In the genomic region with DNA sequence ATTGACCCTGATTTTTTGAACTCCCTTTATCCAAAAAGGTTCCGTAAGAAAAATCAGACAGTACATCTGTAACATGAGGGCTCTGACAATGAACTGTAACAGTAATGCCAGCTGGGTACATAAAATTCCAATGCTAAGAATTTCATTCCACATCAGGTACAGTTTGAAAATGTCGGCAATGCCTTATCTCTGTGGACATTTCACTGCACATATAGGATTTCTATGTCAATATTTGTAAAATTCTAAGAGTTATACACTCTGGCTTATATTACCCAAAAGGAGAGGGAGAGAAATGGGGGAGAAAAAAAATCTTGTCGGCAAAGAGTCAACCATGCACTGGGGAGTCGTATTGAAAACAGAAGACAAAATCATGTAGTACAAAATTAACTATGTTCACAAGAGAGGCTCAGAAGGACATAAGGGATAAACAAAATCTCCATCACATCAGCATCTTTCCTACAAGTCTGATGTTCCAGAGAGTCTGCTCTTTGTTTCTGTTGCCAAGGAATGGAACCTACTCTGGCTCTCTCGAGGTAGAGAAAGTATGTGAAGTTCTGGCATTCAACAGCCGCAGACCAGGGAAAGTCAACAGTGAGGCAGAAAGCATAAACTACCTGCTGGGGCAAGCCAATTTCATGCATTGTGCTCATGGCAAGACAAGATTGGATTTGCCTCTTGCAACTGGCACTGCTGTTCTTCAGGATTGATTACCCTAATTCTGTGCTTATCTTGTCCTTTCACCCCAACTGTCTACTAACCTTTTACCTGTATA, we compare ENCODE assay signal across 12 cellular contexts.
DNase-seq lines count a peak whose midpoint lies in the region; ATAC-seq and TF ChIP-seq lines count a peak whose summit lies in the region.
"Had no signal": no experiment of that assay in that cellular context is flagged by ENCODE, and none has a peak within 500 bp of the region (broad histone marks: within the 10 kb centered on the region; RNA-seq: fewer than 3 reads in every experiment).

No MANE protein-coding gene starts in this region.

- ATAC-seq in lower lobe of right lung (peak; percentile 74 to 86), GM21360 (IDR thresholded peaks at IDR 0.05; ENCODE audit: unreplicated experiment) (no peak)
- ATAC-seq: natural killer cell; stimulated activated memory B cell treated with anti-CD40 and anti-IgM and Interleukin-4, amounts not matched to agents 10 μg/mL and 1 μg/mL and 100 μg/mL, for 72 hours had no signal

- H3K36me3 ChIP-seq in lower lobe of right lung (no peaks in the 10 kb centered on the region), thyroid gland (no peaks in the 10 kb centered on the region)

- TF ChIP-seq CTCF in choroid plexus epithelial cell (conservative IDR thresholded peaks at IDR 0.05; ENCODE audit: low read depth, low read length) (no peak), lower lobe of right lung (IDR thresholded peaks at IDR 0.05) (no peak), thyroid gland (IDR thresholded peaks at IDR 0.05) (no peak)

- WGBS in thyroid gland, 2 donors, result 63 to 66% methylated on average over 6 of the region's 6 CpGs

- H3K36me3 Mint-ChIP-seq in activated CD4-positive, alpha-beta T cell treated with anti-CD3 and anti-CD28 coated beads, Interleukin-2, amount 10 ng/mL, durations not matched to agents 24 days and 14 days (ENCODE audit: low read depth), result no peaks in the 10 kb centered on the region
- H3K36me3 Mint-ChIP-seq: natural killer cell; stimulated activated memory B cell treated with anti-CD40 and anti-IgM and Interleukin-4, amounts not matched to agents 10 μg/mL and 1 μg/mL and 100 μg/mL, for 72 hours had no signal

- peak; percentile 16 for DNase-seq in NCI-H345 (lab: John Stamatoyannopoulos, UW)
- DNase-seq in NCI-H345 treated with DMSO at 0.1 percent for 48 hours (lab: John Stamatoyannopoulos, UW; ENCODE audit: unreplicated experiment), result no peak
- DNase-seq in choroid plexus epithelial cell (ENCODE audit: low read depth), result peak; percentile 83
- DNase-seq in lower lobe of right lung, result no peak
- DNase-seq in thyroid gland, result peak; percentile 57 to 68
- no peak for DNase-seq in stimulated activated CD4-positive, alpha-beta T cell treated with anti-CD3 and anti-CD28 coated beads, Interleukin-15, amount 100 ng/mL, for 24 hours
- DNase-seq in activated CD4-positive, alpha-beta T cell treated with anti-CD3 and anti-CD28 coated beads, Interleukin-2, amount 10 ng/mL, durations not matched to agents 24 days and 14 days, result no peak
- DNase-seq: activated naive CD4-positive, alpha-beta T cell treated with anti-CD3 and anti-CD28 coated beads for 36 hours; DND-41; natural killer cell had no signal

- intact Hi-C loops in lower lobe of right lung (cut with DNase I), result no loop called here
- intact Hi-C loops in thyroid gland (cut with DNase I), result no loop called here
- intact Hi-C loops in activated CD4-positive, alpha-beta T cell treated with anti-CD3 and anti-CD28 coated beads, Interleukin-2, amount 10 ng/mL, durations not matched to agents 24 days and 14 days (cut with micrococcal nuclease), result no loop called here

- no peak overlapping the region for H3K27ac Mint-ChIP-seq in activated CD4-positive, alpha-beta T cell treated with anti-CD3 and anti-CD28 coated beads, Interleukin-2, amount 10 ng/mL, durations not matched to agents 24 days and 14 days
- H3K27ac Mint-ChIP-seq: activated naive CD4-positive, alpha-beta T cell treated with anti-CD3 and anti-CD28 coated beads for 36 hours; natural killer cell; stimulated activated memory B cell treated with anti-CD40 and anti-IgM and Interleukin-4, amounts not matched to agents 10 μg/mL and 1 μg/mL and 100 μg/mL, for 72 hours had no signal

- H3K4me1 ChIP-seq in lower lobe of right lung (peaks cover 41% of the 10 kb centered on the region), thyroid gland (peaks cover 26 to 40% of the 10 kb centered on the region in 2 donors)

- peaks cover 3% of the 10 kb centered on the region for H3K9me3 Mint-ChIP-seq in activated CD4-positive, alpha-beta T cell treated with anti-CD3 and anti-CD28 coated beads, Interleukin-2, amount 10 ng/mL, durations not matched to agents 24 days and 14 days
- H3K9me3 Mint-ChIP-seq: activated naive CD4-positive, alpha-beta T cell treated with anti-CD3 and anti-CD28 coated beads for 36 hours; natural killer cell; stimulated activated memory B cell treated with anti-CD40 and anti-IgM and Interleukin-4, amounts not matched to agents 10 μg/mL and 1 μg/mL and 100 μg/mL, for 72 hours had no signal

- no peak for TF ChIP-seq POLR2A in thyroid gland (IDR thresholded peaks at IDR 0.05)

- H3K27me3 Mint-ChIP-seq in activated CD4-positive, alpha-beta T cell treated with anti-CD3 and anti-CD28 coated beads, Interleukin-2, amount 10 ng/mL, durations not matched to agents 24 days and 14 days, result peaks cover 6% of the 10 kb centered on the region

- H3K4me3 ChIP-seq in choroid plexus epithelial cell (ENCODE audit: low read depth, low read length) (no peak overlapping the region), lower lobe of right lung (no peak overlapping the region), thyroid gland (replicated peaks in 1 of 3) (no peak overlapping the region)

- peaks cover 7% of the 10 kb centered on the region for H3K4me1 Mint-ChIP-seq in activated CD4-positive, alpha-beta T cell treated with anti-CD3 and anti-CD28 coated beads, Interleukin-2, amount 10 ng/mL, durations not matched to agents 24 days and 14 days
- H3K4me1 Mint-ChIP-seq: natural killer cell; stimulated activated memory B cell treated with anti-CD40 and anti-IgM and Interleukin-4, amounts not matched to agents 10 μg/mL and 1 μg/mL and 100 μg/mL, for 72 hours had no signal

- H3K9me3 ChIP-seq in lower lobe of right lung, result no peaks in the 10 kb centered on the region
- H3K9me3 ChIP-seq in thyroid gland, result no peaks in the 10 kb centered on the region

- H3K27ac ChIP-seq in lower lobe of right lung, result peak overlapping the region; percentile 65
- H3K27ac ChIP-seq in thyroid gland, result peak overlapping the region in 2 of 3 donors; percentile 21 to 22

- H3K27me3 ChIP-seq in lower lobe of right lung (ENCODE audit: low read depth) (no peaks in the 10 kb centered on the region), thyroid gland (no peaks in the 10 kb centered on the region)

- no peak overlapping the region for H3K4me3 Mint-ChIP-seq in activated CD4-positive, alpha-beta T cell treated with anti-CD3 and anti-CD28 coated beads, Interleukin-2, amount 10 ng/mL, durations not matched to agents 24 days and 14 days
- H3K4me3 Mint-ChIP-seq: activated naive CD4-positive, alpha-beta T cell treated with anti-CD3 and anti-CD28 coated beads for 36 hours; natural killer cell; stimulated activated memory B cell treated with anti-CD40 and anti-IgM and Interleukin-4, amounts not matched to agents 10 μg/mL and 1 μg/mL and 100 μg/mL, for 72 hours had no signal

Comparison
In these comparisons a context has a peak if more than half of its experiments do, and no peak if none do; other contexts are left out.
1. DNase-seq: peak in NCI-H345 (single experiment), choroid plexus epithelial cell (single experiment) and thyroid gland (2 of 2); none in NCI-H345 treated with DMSO at 0.1 percent for 48 hours (single experiment), lower lobe of right lung (single experiment), stimulated activated CD4-positive, alpha-beta T cell treated with anti-CD3 and anti-CD28 coated beads, Interleukin-15, amount 100 ng/mL, for 24 hours (single experiment) and activated CD4-positive, alpha-beta T cell treated with anti-CD3 and anti-CD28 coated beads, Interleukin-2, amount 10 ng/mL, durations not matched to agents 24 days and 14 days (single experiment).